ENCODE assay signal across 25 cellular contexts in the genomic region with DNA sequence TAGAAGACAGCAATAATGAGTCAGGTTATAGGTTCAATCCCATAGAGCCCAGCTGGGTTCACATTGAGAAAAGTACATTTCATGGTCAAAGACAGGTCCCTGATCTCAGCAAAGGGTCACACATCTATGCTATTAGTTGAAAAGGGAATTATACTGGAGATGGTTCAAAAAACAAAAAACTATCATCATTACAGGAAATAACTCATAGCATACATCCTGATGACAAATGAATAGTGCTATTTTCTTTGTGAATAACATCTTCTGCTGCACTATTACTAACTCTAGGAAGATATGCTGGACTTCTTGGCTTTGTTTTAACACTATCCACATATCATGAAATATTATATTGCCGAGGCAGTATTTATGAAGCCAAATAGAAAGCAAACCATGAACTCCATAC.
DNase-seq lines count a peak whose midpoint lies in the region; ATAC-seq, FAIRE-seq and TF ChIP-seq lines count a peak whose summit lies in the region.
"Had no signal": no experiment of that assay in that cellular context is flagged by ENCODE, and none has a peak within 500 bp of the region (broad histone marks: within the 10 kb centered on the region; RNA-seq: fewer than 3 reads in every experiment).

No MANE protein-coding gene starts in this region.

- H3K14ac ChIP-seq in IMR-90 (replicated peaks; ENCODE audit: low read depth, low read length) = no peak overlapping the region

- FAIRE-seq in keratinocyte (lab: Jason Lieb, UNC) = peak; percentile 77
- FAIRE-seq: HepG2, kidney had no signal

- no peak for TF ChIP-seq CTCF in IMR-90 (conservative IDR thresholded peaks at IDR 0.05; ENCODE audit: low read depth, low read length)
- no peak for TF ChIP-seq CTCF in keratinocyte (optimal IDR thresholded peaks at IDR 0.05 in 1 of 3, IDR thresholded peaks at IDR 0.05 in 1 of 3, conservative IDR thresholded peaks at IDR 0.05 in 1 of 3; ENCODE audit: extremely low read depth in 1 of 3, insufficient read depth in 2 of 3, low read length in 3 of 3)
- no peak for TF ChIP-seq CTCF in thyroid gland (IDR thresholded peaks at IDR 0.05)

- no peak overlapping the region for H4K91ac ChIP-seq in IMR-90 (ENCODE audit: insufficient read depth, low read depth, low read length)

- H3K4me3 ChIP-seq in IMR-90 (ENCODE audit: insufficient read depth, low read depth, low read length) (no peak overlapping the region), keratinocyte (ENCODE audit: control insufficient read depth in 2 of 3, extremely low read depth in 1 of 3, insufficient read depth in 2 of 3, low read depth in 1 of 3, low read length in 3 of 3) (no peak overlapping the region), thyroid gland (replicated peaks in 1 of 3) (no peak overlapping the region)
- H3K4me3 ChIP-seq: gastrocnemius medialis, lower lobe of right lung had no signal

- H3K4me1 Mint-ChIP-seq in central memory CD8-positive, alpha-beta T cell = no peaks in the 10 kb centered on the region
- H3K4me1 Mint-ChIP-seq in activated naive CD4-positive, alpha-beta T cell treated with anti-CD3 and anti-CD28 coated beads, Interleukin-2, amount 10 ng/mL, durations not matched to agents 7 days and 5 days = no peaks in the 10 kb centered on the region
- H3K4me1 Mint-ChIP-seq: activated CD4-positive, alpha-beta T cell treated with anti-CD3 and anti-CD28 coated beads, Interleukin-2, amount 10 ng/mL, durations not matched to agents 7 days and 5 days had no signal

- TF ChIP-seq RAD21 in IMR-90 (IDR thresholded peaks at IDR 0.05; ENCODE audit: low read length) = no peak

- DNase-seq in COLO829 (ENCODE audit: low spot score) = peak; percentile 13
- peak; percentile 64 for DNase-seq in IMR-90
- DNase-seq in central memory CD8-positive, alpha-beta T cell (ENCODE audit: low spot score in 2 of 2) = no peak
- no peak for DNase-seq in keratinocyte (ENCODE audit: low read depth, low spot score)
- DNase-seq in activated naive CD4-positive, alpha-beta T cell treated with anti-CD3 and anti-CD28 coated beads, Interleukin-2, amount 10 ng/mL, durations not matched to agents 7 days and 5 days = no peak
- no peak for DNase-seq in putamen (ENCODE audit: low spot score)
- DNase-seq in thyroid gland = no peak
- DNase-seq in midbrain (lab: John Stamatoyannopoulos, UW) = no peak
- DNase-seq: activated CD4-positive, alpha-beta T cell treated with anti-CD3 and anti-CD28 coated beads, Interleukin-2, amount 10 ng/mL, durations not matched to agents 7 days and 5 days; activated naive CD4-positive, alpha-beta T cell treated with anti-CD3 and anti-CD28 coated beads for 36 hours; activated T-cell treated with anti-CD3 and anti-CD28 coated beads, Interleukin-2, amount 50 U/mL, for 72 hours; BE2C; cerebellar nuclear complex; DMS53; effector CD4-positive, alpha-beta T cell; gastrocnemius medialis; kidney; lower lobe of right lung; NCI-H1048; NCI-H187; NCI-H748 treated with DMSO at 0.1 percent for 48 hours had no signal

- no peaks in the 10 kb centered on the region for H3K79me2 ChIP-seq in keratinocyte (ENCODE audit: control insufficient read depth, insufficient read depth, low read length)

- H3K9me1 ChIP-seq in IMR-90 (ENCODE audit: insufficient read depth, low read length) = no peaks in the 10 kb centered on the region
- no peaks in the 10 kb centered on the region for H3K9me1 ChIP-seq in keratinocyte (ENCODE audit: control insufficient read depth, extremely low read depth, insufficient read depth, low read length)

- H3K36me3 ChIP-seq in IMR-90 (ENCODE audit: control insufficient read depth, insufficient read depth, low read length) (no peaks in the 10 kb centered on the region), keratinocyte (ENCODE audit: control insufficient read depth in 2 of 2, extremely low read depth in 1 of 2, insufficient read depth in 2 of 2, low read length in 2 of 2) (no peaks in the 10 kb centered on the region), thyroid gland (no peaks in the 10 kb centered on the region)
- H3K36me3 ChIP-seq: gastrocnemius medialis, lower lobe of right lung had no signal

- CTCF ChIA-PET in IMR-90 (lab: Yijun Ruan, JAX) = no interaction called here
- CTCF ChIA-PET in activated naive CD4-positive, alpha-beta T cell treated with anti-CD3 and anti-CD28 coated beads, Interleukin-2, amount 10 ng/mL, durations not matched to agents 7 days and 5 days (lab: Charles Lee) = no interaction called here

- POLR2A ChIA-PET in IMR-90 (lab: Charles Lee; ENCODE audit: unreplicated experiment) = no interaction called here

- H3K9me3 ChIP-seq in IMR-90 (ENCODE audit: control insufficient read depth, insufficient read depth, low read length) (no peaks in the 10 kb centered on the region), keratinocyte (ENCODE audit: control insufficient read depth, low read depth, low read length) (no peaks in the 10 kb centered on the region), thyroid gland (no peaks in the 10 kb centered on the region)
- H3K9me3 ChIP-seq: BE2C, gastrocnemius medialis, lower lobe of right lung had no signal

- intact Hi-C loops in IMR-90 (cut with micrococcal nuclease) = loop anchor here (5.0 kb wide), 1 partner anchor 42 kb away; no protein-coding TSS in a partner anchor
- intact Hi-C loops in thyroid gland (cut with DNase I) = no loop called here

- no peak overlapping the region for H3K4me3 Mint-ChIP-seq in central memory CD8-positive, alpha-beta T cell
- no peak overlapping the region for H3K4me3 Mint-ChIP-seq in activated naive CD4-positive, alpha-beta T cell treated with anti-CD3 and anti-CD28 coated beads, Interleukin-2, amount 10 ng/mL, durations not matched to agents 7 days and 5 days
- H3K4me3 Mint-ChIP-seq: activated CD4-positive, alpha-beta T cell treated with anti-CD3 and anti-CD28 coated beads, Interleukin-2, amount 10 ng/mL, durations not matched to agents 7 days and 5 days; activated naive CD4-positive, alpha-beta T cell treated with anti-CD3 and anti-CD28 coated beads for 36 hours; activated T-cell treated with anti-CD3 and anti-CD28 coated beads, Interleukin-2, amount 50 U/mL, for 72 hours; neural crest cell; T-helper 2 cell treated with Interferon-gamma antibody and Interleukin-4, amounts not matched to agents 5 μg/mL and 100 μg/mL, for 36 hours had no signal

- TF ChIP-seq POLR2A in IMR-90 (IDR thresholded peaks at IDR 0.05; ENCODE audit: low read depth, low read length) (no peak), thyroid gland (IDR thresholded peaks at IDR 0.05) (no peak)

- no peak overlapping the region for H3K23ac ChIP-seq in IMR-90 (ENCODE audit: low read depth, low read length)

- H3K27ac ChIP-seq in IMR-90 (ENCODE audit: insufficient read depth, low read length) = no peak overlapping the region
- no peak overlapping the region for H3K27ac ChIP-seq in keratinocyte (ENCODE audit: control insufficient read depth, insufficient read depth, low read length)
- H3K27ac ChIP-seq in thyroid gland = no peak overlapping the region
- H3K27ac ChIP-seq: gastrocnemius medialis, lower lobe of right lung, VCaP had no signal

- dilution Hi-C loops in IMR-90 (cut with HindIII; ENCODE audit: low sequenced_read_pairs, unreplicated experiment) = no loop called here
- dilution Hi-C loops in keratinocyte (cut with MboI; ENCODE audit: extremely low pct_ligation_motif_present, low sequenced_read_pairs) = no loop called here

- no peak overlapping the region for H2BK120ac ChIP-seq in IMR-90 (ENCODE audit: low read depth, low read length)

- H2AK5ac ChIP-seq in IMR-90 (ENCODE audit: low read depth, low read length) = no peak overlapping the region

- BruUV-seq in IMR-90 (replicated peaks; lab: Mats Ljungman, UMichigan) = no TSS peak

- no peaks in the 10 kb centered on the region for H3K9me3 Mint-ChIP-seq in central memory CD8-positive, alpha-beta T cell
- H3K9me3 Mint-ChIP-seq in activated naive CD4-positive, alpha-beta T cell treated with anti-CD3 and anti-CD28 coated beads, Interleukin-2, amount 10 ng/mL, durations not matched to agents 7 days and 5 days = no peaks in the 10 kb centered on the region
- H3K9me3 Mint-ChIP-seq: activated CD4-positive, alpha-beta T cell treated with anti-CD3 and anti-CD28 coated beads, Interleukin-2, amount 10 ng/mL, durations not matched to agents 7 days and 5 days; activated naive CD4-positive, alpha-beta T cell treated with anti-CD3 and anti-CD28 coated beads for 36 hours; activated T-cell treated with anti-CD3 and anti-CD28 coated beads, Interleukin-2, amount 50 U/mL, for 72 hours; neural crest cell; T-helper 2 cell treated with Interferon-gamma antibody and Interleukin-4, amounts not matched to agents 5 μg/mL and 100 μg/mL, for 36 hours had no signal

- no peak overlapping the region for H4K5ac ChIP-seq in IMR-90 (ENCODE audit: low read depth, low read length)

- no peak overlapping the region for H2AFZ ChIP-seq in IMR-90 (replicated peaks; ENCODE audit: low read length, poor library complexity)
- no peak overlapping the region for H2AFZ ChIP-seq in keratinocyte (ENCODE audit: control insufficient read depth, low read length)

- H3K9ac ChIP-seq in IMR-90 (ENCODE audit: low read depth, low read length) = no peak overlapping the region
- H3K9ac ChIP-seq in keratinocyte (ENCODE audit: control insufficient read depth, extremely low read depth, insufficient read depth, low read length) = no peak overlapping the region

- ATAC-seq in IMR-90 (ENCODE audit: low read depth) = no peak
- no peak for ATAC-seq in central memory CD8-positive, alpha-beta T cell (replicated peaks; ENCODE audit: extremely low read depth, poor library complexity, severe bottlenecking)
- ATAC-seq: activated T-cell treated with anti-CD3 and anti-CD28 coated beads, Interleukin-2, amount 50 U/mL, for 72 hours; gastrocnemius medialis; HepG2; lower lobe of right lung had no signal

- H3K4me1 ChIP-seq in IMR-90 (ENCODE audit: control insufficient read depth, insufficient read depth, low read length) (peaks cover 2% of the 10 kb centered on the region; the same call in 1 of the 2 replicates), keratinocyte (ENCODE audit: control insufficient read depth, extremely low read depth, insufficient read depth, low read length) (peaks cover 5% of the 10 kb centered on the region), thyroid gland (no peaks in the 10 kb centered on the region)
- H3K4me1 ChIP-seq: gastrocnemius medialis, lower lobe of right lung had no signal

- H2AK9ac ChIP-seq in IMR-90 (replicated peaks; ENCODE audit: low read depth, low read length, poor library complexity) = no peak overlapping the region

- WGBS in IMR-90 (ENCODE audit: extremely low coverage in 2 of 2, insufficient read length in 1 of 2), 2 experiments = no CpG with 5 or more reads among the region's 1 CpG
- WGBS in thyroid gland, 2 donors = 86 to 89% methylated on average over 1 of the region's 1 CpG

- H3K27me3 ChIP-seq in IMR-90 (ENCODE audit: control insufficient read depth, insufficient read depth, low read length) = no peaks in the 10 kb centered on the region
- no peaks in the 10 kb centered on the region for H3K27me3 ChIP-seq in keratinocyte (ENCODE audit: control insufficient read depth, extremely low read depth, insufficient read depth, low read length)
- H3K27me3 ChIP-seq in thyroid gland = no peaks in the 10 kb centered on the region
- H3K27me3 ChIP-seq: BE2C, gastrocnemius medialis had no signal

- H4K8ac ChIP-seq in IMR-90 (ENCODE audit: low read depth in 2 of 2, low read length in 2 of 2) = no peak overlapping the region

- no peaks in the 10 kb centered on the region for H3K79me1 ChIP-seq in IMR-90 (ENCODE audit: low read depth in 1 of 2, low read length in 2 of 2)

- peak overlapping the region; percentile 8 for H3K27ac Mint-ChIP-seq in central memory CD8-positive, alpha-beta T cell (ENCODE audit: low read depth)
- H3K27ac Mint-ChIP-seq in activated naive CD4-positive, alpha-beta T cell treated with anti-CD3 and anti-CD28 coated beads, Interleukin-2, amount 10 ng/mL, durations not matched to agents 7 days and 5 days = no peak overlapping the region
- H3K27ac Mint-ChIP-seq: activated CD4-positive, alpha-beta T cell treated with anti-CD3 and anti-CD28 coated beads, Interleukin-2, amount 10 ng/mL, durations not matched to agents 7 days and 5 days; activated naive CD4-positive, alpha-beta T cell treated with anti-CD3 and anti-CD28 coated beads for 36 hours; activated T-cell treated with anti-CD3 and anti-CD28 coated beads, Interleukin-2, amount 50 U/mL, for 72 hours; T-helper 2 cell treated with Interferon-gamma antibody and Interleukin-4, amounts not matched to agents 5 μg/mL and 100 μg/mL, for 36 hours had no signal

- no peak overlapping the region; the same call in 1 of the 2 replicates for H3K18ac ChIP-seq in IMR-90 (ENCODE audit: low read depth, low read length)

- no peak overlapping the region for H2BK15ac ChIP-seq in IMR-90 (ENCODE audit: low read depth, low read length)

- in situ Hi-C loops in IMR-90 (cut with MboI; ENCODE audit: low sequenced_read_pairs) = no loop called here

- no peak overlapping the region for H3K4me2 ChIP-seq in IMR-90 (ENCODE audit: low read depth, low read length)
- H3K4me2 ChIP-seq in keratinocyte (ENCODE audit: control insufficient read depth, extremely low read depth, insufficient read depth, low read depth, low read length) = no peak overlapping the region

- no peaks in the 10 kb centered on the region for H3K27me3 Mint-ChIP-seq in central memory CD8-positive, alpha-beta T cell
- H3K27me3 Mint-ChIP-seq in activated naive CD4-positive, alpha-beta T cell treated with anti-CD3 and anti-CD28 coated beads, Interleukin-2, amount 10 ng/mL, durations not matched to agents 7 days and 5 days = no peaks in the 10 kb centered on the region
- H3K27me3 Mint-ChIP-seq: activated CD4-positive, alpha-beta T cell treated with anti-CD3 and anti-CD28 coated beads, Interleukin-2, amount 10 ng/mL, durations not matched to agents 7 days and 5 days had no signal

- H3K4ac ChIP-seq in IMR-90 (ENCODE audit: low read depth, low read length) = no peak overlapping the region

- H2BK5ac ChIP-seq in IMR-90 (ENCODE audit: low read depth, low read length, poor library complexity, severe bottlenecking) = no peak overlapping the region

- H3K56ac ChIP-seq in IMR-90 (ENCODE audit: extremely low read depth, insufficient read depth, low read length) = no peak overlapping the region

- H4K20me1 ChIP-seq in IMR-90 (ENCODE audit: insufficient read depth, low read length) = no peaks in the 10 kb centered on the region
- no peaks in the 10 kb centered on the region for H4K20me1 ChIP-seq in keratinocyte (ENCODE audit: control insufficient read depth, extremely low read depth, insufficient read depth, low read length)

- peaks cover 7% of the 10 kb centered on the region for H3K36me3 Mint-ChIP-seq in central memory CD8-positive, alpha-beta T cell (ENCODE audit: insufficient read depth)
- no peaks in the 10 kb centered on the region for H3K36me3 Mint-ChIP-seq in activated naive CD4-positive, alpha-beta T cell treated with anti-CD3 and anti-CD28 coated beads, Interleukin-2, amount 10 ng/mL, durations not matched to agents 7 days and 5 days

- H2BK20ac ChIP-seq in IMR-90 (ENCODE audit: low read depth, low read length) = no peak overlapping the region

Comparison
In these comparisons a context has a peak if more than half of its experiments do, and no peak if none do; other contexts are left out.
1. DNase-seq: peak in COLO829 (single experiment) and IMR-90 (single experiment); none in central memory CD8-positive, alpha-beta T cell (0 of 2), keratinocyte (single experiment), activated naive CD4-positive, alpha-beta T cell treated with anti-CD3 and anti-CD28 coated beads, Interleukin-2, amount 10 ng/mL, durations not matched to agents 7 days and 5 days (single experiment), putamen (single experiment), thyroid gland (0 of 2) and midbrain (single experiment).